In the genomic region with DNA sequence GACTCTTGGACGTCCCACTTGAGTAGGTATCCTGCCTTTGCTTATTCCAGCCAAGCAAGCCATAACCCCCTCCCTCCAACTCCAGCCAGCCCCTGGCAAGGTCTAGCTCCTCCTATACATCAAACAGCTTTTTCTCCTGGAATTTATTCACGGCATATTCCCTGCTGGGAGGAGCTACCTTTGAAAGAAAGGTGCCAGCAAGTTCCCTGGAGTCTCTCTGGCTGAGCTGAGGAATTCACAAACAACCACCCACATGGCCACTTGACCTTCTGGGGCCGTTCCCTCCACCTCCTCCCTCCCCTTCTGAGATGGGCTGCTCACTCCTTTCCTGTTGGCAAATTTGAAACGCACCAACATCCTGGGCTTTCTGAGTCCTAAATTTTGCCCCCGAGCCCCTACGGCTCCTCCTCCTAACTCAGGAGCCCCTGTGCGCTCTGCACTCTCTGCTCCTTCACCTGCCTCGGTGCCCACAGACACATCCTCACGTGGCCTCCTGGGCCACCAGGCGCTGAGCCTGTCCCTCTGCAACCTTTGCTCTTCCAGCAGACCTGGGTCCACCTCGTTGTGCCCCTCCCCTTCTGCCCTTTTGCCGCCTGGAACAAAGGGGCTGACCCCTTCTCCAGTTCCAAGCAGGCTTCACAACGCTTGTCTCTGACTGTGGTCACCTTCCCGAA, we compare ENCODE assay signal across 1 cellular context.
TF ChIP-seq lines count a peak whose summit lies in the region.

No MANE protein-coding gene starts in this region.

TF ChIP-seq in HepG2, 621 proteins besides CTCF, POLR2A, EP300 and RAD21 (continued from another document and continues in another):
- TF ChIP-seq ARNTL (CRISPR knock-in tag; IDR thresholded peaks at IDR 0.05) (peak; percentile 96), XBP1 (CRISPR knock-in tag; IDR thresholded peaks at IDR 0.05) (no peak), FOXO1 (CRISPR knock-in tag; IDR thresholded peaks at IDR 0.05) (0 out of 2 replicates have a peak, but pooled peaks have one; percentile 54), ETV5 (CRISPR knock-in tag; IDR thresholded peaks at IDR 0.05; ENCODE audit: borderline replicate concordance) (0 out of 2 replicates have a peak, but pooled peaks have one; percentile 44), PCBP2 (optimal IDR thresholded peaks at IDR 0.05; ENCODE audit: low read depth, low read length, poor library complexity, severe bottlenecking) (no peak), THAP11 (CRISPR knock-in tag; IDR thresholded peaks at IDR 0.05) (0 out of 2 replicates have a peak, but pooled peaks have one; percentile 41), RAD51 (IDR thresholded peaks at IDR 0.05; ENCODE audit: borderline replicate concordance) (no peak), ZNF562 (CRISPR knock-in tag; IDR thresholded peaks at IDR 0.05; ENCODE audit: borderline replicate concordance) (no peak), ZBTB7A (CRISPR knock-in tag; IDR thresholded peaks at IDR 0.05) (no peak; the same call in 1 of the 2 replicates), ZNF124 (CRISPR knock-in tag; IDR thresholded peaks at IDR 0.05) (no peak), KDM3A (CRISPR knock-in tag; IDR thresholded peaks at IDR 0.05; ENCODE audit: low read depth) (no peak), ZZZ3 (CRISPR knock-in tag; IDR thresholded peaks at IDR 0.05; ENCODE audit: borderline replicate concordance) (no peak), ZNF530 (CRISPR knock-in tag; IDR thresholded peaks at IDR 0.05; ENCODE audit: low read depth) (no peak), SOX5 (CRISPR knock-in tag; IDR thresholded peaks at IDR 0.05; ENCODE audit: borderline replicate concordance) (peak; percentile 87), ISL2 (CRISPR knock-in tag; IDR thresholded peaks at IDR 0.05) (no peak), REXO4 (CRISPR knock-in tag; IDR thresholded peaks at IDR 0.05; ENCODE audit: borderline replicate concordance) (0 out of 2 replicates have a peak, but pooled peaks have one; percentile 40), ZNF326 (CRISPR knock-in tag; IDR thresholded peaks at IDR 0.05; ENCODE audit: borderline replicate concordance) (no peak), ZMYM4 (CRISPR knock-in tag; IDR thresholded peaks at IDR 0.05) (peak; percentile 56; the same call in 1 of the 2 replicates), SNAPC2 (CRISPR knock-in tag; IDR thresholded peaks at IDR 0.05) (0 out of 2 replicates have a peak, but pooled peaks have one; percentile 28), SSRP1 (CRISPR knock-in tag; IDR thresholded peaks at IDR 0.05) (no peak), JARID2 (CRISPR knock-in tag; IDR thresholded peaks at IDR 0.05; ENCODE audit: insufficient replicate concordance) (no peak), TGIF2 (CRISPR knock-in tag; IDR thresholded peaks at IDR 0.05) (0 out of 2 replicates have a peak, but pooled peaks have one; percentile 21), NR2F1 (CRISPR knock-in tag; IDR thresholded peaks at IDR 0.05) (peak; percentile 65 to 85; a peak in 3 of 4 replicates), KAT7 (CRISPR knock-in tag; IDR thresholded peaks at IDR 0.05; ENCODE audit: borderline replicate concordance) (no peak), SIX1 (CRISPR knock-in tag; IDR thresholded peaks at IDR 0.05; ENCODE audit: borderline replicate concordance) (0 out of 2 replicates have a peak, but pooled peaks have one; percentile 16), ZMYM3 (CRISPR knock-in tag; IDR thresholded peaks at IDR 0.05) (peak; percentile 38; the same call in 1 of the 2 replicates), HOXA5 (CRISPR knock-in tag; IDR thresholded peaks at IDR 0.05) (no peak)
- TF ChIP-seq, protein P1, sequence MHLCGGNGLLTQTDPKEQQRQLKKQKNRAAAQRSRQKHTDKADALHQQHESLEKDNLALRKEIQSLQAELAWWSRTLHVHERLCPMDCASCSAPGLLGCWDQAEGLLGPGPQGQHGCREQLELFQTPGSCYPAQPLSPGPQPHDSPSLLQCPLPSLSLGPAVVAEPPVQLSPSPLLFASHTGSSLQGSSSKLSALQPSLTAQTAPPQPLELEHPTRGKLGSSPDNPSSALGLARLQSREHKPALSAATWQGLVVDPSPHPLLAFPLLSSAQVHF (CRISPR knock-in tag; IDR thresholded peaks at IDR 0.05) = no peak
- TF ChIP-seq, protein P2, sequence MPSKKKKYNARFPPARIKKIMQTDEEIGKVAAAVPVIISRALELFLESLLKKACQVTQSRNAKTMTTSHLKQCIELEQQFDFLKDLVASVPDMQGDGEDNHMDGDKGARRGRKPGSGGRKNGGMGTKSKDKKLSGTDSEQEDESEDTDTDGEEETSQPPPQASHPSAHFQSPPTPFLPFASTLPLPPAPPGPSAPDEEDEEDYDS (CRISPR knock-in tag; IDR thresholded peaks at IDR 0.05) = 0 out of 2 replicates have a peak, but pooled peaks have one; percentile 7
- TF ChIP-seq, protein P3, sequence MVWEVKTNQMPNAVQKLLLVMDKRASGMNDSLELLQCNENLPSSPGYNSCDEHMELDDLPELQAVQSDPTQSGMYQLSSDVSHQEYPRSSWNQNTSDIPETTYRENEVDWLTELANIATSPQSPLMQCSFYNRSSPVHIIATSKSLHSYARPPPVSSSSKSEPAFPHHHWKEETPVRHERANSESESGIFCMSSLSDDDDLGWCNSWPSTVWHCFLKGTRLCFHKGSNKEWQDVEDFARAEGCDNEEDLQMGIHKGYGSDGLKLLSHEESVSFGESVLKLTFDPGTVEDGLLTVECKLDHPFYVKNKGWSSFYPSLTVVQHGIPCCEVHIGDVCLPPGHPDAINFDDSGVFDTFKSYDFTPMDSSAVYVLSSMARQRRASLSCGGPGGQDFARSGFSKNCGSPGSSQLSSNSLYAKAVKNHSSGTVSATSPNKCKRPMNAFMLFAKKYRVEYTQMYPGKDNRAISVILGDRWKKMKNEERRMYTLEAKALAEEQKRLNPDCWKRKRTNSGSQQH (CRISPR knock-in tag; IDR thresholded peaks at IDR 0.05; ENCODE audit: low read depth) = no peak
- TF ChIP-seq, protein P4, sequence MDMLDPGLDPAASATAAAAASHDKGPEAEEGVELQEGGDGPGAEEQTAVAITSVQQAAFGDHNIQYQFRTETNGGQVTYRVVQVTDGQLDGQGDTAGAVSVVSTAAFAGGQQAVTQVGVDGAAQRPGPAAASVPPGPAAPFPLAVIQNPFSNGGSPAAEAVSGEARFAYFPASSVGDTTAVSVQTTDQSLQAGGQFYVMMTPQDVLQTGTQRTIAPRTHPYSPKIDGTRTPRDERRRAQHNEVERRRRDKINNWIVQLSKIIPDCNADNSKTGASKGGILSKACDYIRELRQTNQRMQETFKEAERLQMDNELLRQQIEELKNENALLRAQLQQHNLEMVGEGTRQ (IDR thresholded peaks at IDR 0.05; ENCODE audit: low read depth, low read length) = 0 out of 2 replicates have a peak, but pooled peaks have one; percentile 32
- TF ChIP-seq, protein P4 (CRISPR knock-in tag; IDR thresholded peaks at IDR 0.05; ENCODE audit: borderline replicate concordance) = peak; percentile 42; the same call in 1 of the 2 replicates
- TF ChIP-seq, protein P5, sequence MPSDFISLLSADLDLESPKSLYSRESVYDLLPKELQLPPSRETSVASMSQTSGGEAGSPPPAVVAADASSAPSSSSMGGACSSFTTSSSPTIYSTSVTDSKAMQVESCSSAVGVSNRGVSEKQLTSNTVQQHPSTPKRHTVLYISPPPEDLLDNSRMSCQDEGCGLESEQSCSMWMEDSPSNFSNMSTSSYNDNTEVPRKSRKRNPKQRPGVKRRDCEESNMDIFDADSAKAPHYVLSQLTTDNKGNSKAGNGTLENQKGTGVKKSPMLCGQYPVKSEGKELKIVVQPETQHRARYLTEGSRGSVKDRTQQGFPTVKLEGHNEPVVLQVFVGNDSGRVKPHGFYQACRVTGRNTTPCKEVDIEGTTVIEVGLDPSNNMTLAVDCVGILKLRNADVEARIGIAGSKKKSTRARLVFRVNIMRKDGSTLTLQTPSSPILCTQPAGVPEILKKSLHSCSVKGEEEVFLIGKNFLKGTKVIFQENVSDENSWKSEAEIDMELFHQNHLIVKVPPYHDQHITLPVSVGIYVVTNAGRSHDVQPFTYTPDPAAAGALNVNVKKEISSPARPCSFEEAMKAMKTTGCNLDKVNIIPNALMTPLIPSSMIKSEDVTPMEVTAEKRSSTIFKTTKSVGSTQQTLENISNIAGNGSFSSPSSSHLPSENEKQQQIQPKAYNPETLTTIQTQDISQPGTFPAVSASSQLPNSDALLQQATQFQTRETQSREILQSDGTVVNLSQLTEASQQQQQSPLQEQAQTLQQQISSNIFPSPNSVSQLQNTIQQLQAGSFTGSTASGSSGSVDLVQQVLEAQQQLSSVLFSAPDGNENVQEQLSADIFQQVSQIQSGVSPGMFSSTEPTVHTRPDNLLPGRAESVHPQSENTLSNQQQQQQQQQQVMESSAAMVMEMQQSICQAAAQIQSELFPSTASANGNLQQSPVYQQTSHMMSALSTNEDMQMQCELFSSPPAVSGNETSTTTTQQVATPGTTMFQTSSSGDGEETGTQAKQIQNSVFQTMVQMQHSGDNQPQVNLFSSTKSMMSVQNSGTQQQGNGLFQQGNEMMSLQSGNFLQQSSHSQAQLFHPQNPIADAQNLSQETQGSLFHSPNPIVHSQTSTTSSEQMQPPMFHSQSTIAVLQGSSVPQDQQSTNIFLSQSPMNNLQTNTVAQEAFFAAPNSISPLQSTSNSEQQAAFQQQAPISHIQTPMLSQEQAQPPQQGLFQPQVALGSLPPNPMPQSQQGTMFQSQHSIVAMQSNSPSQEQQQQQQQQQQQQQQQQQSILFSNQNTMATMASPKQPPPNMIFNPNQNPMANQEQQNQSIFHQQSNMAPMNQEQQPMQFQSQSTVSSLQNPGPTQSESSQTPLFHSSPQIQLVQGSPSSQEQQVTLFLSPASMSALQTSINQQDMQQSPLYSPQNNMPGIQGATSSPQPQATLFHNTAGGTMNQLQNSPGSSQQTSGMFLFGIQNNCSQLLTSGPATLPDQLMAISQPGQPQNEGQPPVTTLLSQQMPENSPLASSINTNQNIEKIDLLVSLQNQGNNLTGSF (CRISPR knock-in tag; IDR thresholded peaks at IDR 0.05) = no peak
- TF ChIP-seq, protein P6, sequence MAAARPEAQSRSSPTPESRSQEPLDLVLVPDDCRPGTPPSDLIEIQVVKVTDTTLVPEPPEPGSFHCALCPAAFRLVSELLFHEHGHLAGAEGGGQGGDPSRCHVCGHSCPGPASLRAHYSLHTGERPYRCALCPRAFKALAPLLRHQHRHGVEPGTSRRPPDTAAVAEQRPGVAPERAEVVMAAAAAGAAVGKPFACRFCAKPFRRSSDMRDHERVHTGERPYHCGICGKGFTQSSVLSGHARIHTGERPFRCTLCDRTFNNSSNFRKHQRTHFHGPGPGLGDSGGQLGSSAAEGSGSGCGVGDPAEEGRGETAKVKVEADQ (CRISPR knock-in tag; IDR thresholded peaks at IDR 0.05; ENCODE audit: borderline replicate concordance) = peak; percentile 34; the same call in 1 of the 2 replicates
- TF ChIP-seq, protein P7, sequence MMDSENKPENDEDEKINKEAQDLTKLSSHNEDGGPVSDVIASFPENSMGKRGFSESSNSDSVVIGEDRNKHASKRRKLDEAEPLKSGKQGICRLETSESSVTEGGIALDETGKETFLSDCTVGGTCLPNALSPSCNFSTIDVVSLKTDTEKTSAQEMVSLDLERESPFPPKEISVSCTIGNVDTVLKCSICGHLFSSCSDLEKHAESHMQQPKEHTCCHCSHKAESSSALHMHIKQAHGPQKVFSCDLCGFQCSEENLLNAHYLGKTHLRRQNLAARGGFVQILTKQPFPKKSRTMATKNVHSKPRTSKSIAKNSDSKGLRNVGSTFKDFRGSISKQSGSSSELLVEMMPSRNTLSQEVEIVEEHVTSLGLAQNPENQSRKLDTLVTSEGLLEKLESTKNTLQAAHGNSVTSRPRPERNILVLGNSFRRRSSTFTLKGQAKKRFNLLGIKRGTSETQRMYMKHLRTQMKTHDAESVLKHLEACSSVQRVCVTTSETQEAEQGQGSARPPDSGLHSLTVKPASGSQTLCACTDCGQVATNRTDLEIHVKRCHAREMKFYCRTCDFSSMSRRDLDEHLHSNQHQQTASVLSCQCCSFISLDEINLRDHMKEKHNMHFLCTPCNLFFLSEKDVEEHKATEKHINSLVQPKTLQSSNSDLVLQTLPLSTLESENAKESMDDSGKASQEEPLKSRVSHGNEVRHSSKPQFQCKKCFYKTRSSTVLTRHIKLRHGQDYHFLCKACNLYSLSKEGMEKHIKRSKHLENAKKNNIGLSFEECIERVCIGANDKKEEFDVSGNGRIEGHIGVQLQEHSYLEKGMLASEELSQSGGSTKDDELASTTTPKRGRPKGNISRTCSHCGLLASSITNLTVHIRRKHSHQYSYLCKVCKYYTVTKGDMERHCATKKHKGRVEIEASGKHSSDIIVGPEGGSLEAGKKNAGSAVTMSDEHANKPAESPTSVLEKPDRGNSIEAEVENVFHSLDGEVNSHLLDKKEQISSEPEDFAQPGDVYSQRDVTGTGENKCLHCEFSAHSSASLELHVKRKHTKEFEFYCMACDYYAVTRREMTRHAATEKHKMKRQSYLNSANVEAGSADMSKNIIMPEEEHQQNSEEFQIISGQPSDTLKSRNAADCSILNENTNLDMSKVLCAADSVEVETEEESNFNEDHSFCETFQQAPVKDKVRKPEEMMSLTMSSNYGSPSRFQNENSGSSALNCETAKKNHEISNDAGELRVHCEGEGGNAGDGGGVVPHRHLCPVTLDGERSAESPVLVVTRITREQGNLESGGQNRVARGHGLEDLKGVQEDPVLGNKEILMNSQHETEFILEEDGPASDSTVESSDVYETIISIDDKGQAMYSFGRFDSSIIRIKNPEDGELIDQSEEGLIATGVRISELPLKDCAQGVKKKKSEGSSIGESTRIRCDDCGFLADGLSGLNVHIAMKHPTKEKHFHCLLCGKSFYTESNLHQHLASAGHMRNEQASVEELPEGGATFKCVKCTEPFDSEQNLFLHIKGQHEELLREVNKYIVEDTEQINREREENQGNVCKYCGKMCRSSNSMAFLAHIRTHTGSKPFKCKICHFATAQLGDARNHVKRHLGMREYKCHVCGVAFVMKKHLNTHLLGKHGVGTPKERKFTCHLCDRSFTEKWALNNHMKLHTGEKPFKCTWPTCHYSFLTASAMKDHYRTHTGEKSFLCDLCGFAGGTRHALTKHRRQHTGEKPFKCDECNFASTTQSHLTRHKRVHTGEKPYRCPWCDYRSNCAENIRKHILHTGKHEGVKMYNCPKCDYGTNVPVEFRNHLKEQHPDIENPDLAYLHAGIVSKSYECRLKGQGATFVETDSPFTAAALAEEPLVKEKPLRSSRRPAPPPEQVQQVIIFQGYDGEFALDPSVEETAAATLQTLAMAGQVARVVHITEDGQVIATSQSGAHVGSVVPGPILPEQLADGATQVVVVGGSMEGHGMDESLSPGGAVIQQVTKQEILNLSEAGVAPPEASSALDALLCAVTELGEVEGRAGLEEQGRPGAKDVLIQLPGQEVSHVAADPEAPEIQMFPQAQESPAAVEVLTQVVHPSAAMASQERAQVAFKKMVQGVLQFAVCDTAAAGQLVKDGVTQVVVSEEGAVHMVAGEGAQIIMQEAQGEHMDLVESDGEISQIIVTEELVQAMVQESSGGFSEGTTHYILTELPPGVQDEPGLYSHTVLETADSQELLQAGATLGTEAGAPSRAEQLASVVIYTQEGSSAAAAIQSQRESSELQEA (CRISPR knock-in tag; IDR thresholded peaks at IDR 0.05; ENCODE audit: not compliant biosample characterization) = no peak
